ENCODE assay signal across 9 cellular contexts in the genomic region with DNA sequence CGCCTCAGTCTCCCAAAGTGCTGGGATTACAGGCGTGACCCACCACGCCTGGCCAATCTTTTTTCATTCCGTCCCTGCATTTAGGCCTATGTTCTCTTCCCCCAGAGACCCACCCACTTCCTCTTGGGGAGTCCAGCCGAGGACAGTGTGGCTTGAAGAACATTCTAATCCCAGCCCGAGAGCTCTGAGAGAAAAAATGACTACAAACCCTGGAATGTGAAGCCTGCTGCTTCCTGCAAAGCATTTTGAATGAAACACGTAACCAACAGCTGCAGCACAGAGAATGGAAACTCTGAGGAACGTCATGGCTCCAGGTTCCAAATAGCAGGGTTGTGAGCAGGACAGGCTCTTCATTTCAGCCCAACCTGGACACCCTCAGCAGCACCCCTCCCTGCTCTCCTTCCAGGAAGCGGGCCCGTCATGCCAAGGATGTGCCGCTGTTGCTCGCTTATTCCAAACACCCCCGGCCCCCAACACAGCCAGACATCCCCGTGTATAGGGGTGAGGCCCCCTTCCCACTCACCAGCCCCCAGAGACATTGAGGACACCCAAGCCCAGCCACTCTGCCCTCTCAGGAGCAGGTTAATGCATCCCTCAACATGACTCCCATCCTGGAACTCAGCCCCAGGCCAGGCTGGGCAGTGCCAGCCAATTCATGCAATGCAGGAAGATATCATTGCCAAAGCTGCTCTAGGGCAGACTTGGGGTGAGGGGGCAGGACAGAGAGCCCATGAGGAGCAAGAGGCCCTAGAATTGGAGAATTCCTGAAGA.
DNase-seq lines count a peak whose midpoint lies in the region; ATAC-seq, FAIRE-seq and TF ChIP-seq lines count a peak whose summit lies in the region.
"Had no signal": no experiment of that assay in that cellular context is flagged by ENCODE, and none has a peak within 500 bp of the region (broad histone marks: within the 10 kb centered on the region; RNA-seq: fewer than 3 reads in every experiment).

No MANE protein-coding gene starts in this region.

- TF ChIP-seq POLR2A in H1 (IDR thresholded peaks at IDR 0.05; ENCODE audit: control extremely low read depth in 1 of 2, low read depth in 2 of 2, low read length in 2 of 2) = no peak

- H3K27ac ChIP-seq in H1 (ENCODE audit: low read depth, low read length) = no peak overlapping the region
- peak overlapping the region; percentile 88 for H3K27ac ChIP-seq in upper lobe of right lung

- H3K4me3 ChIP-seq in H1 (ENCODE audit: extremely low read depth in 1 of 4, insufficient read depth in 2 of 4, low read depth in 3 of 4, low read length in 4 of 4) (no peak overlapping the region), upper lobe of right lung (no peak overlapping the region)

- peak in 1 of 2 experiments; percentile 19 for DNase-seq in H1 (ENCODE audit: low read depth in 1 of 2, low spot score in 2 of 2)
- DNase-seq in medulla oblongata (ENCODE audit: extremely low spot score) = peak; percentile 74
- no peak for DNase-seq in upper lobe of right lung
- DNase-seq in NCI-H1694 treated with DMSO at 0.1 percent for 48 hours (lab: John Stamatoyannopoulos, UW) = no peak
- no peak for DNase-seq in NCI-H446 treated with DMSO at 0.1 percent for 48 hours (lab: John Stamatoyannopoulos, UW)
- no peak for DNase-seq in NCI-H524 (lab: John Stamatoyannopoulos, UW)
- DNase-seq: activated T-cell treated with anti-CD3 and anti-CD28 coated beads for 4 hours had no signal

- POLR2A ChIA-PET in H1 (lab: Charles Lee; ENCODE audit: partially characterized antibody) = interaction anchor here (1.1 to 1.5 kb wide), 2 partner anchors 14 to 45 kb away, joined by 3 to 4 read pairs; no protein-coding TSS in a partner anchor

- H3K4me2 ChIP-seq in H1 (ENCODE audit: insufficient read depth in 1 of 2, low read depth in 2 of 2, low read length in 2 of 2) = no peak overlapping the region; a peak in 1 of 4 replicates

- no peak overlapping the region for H3K18ac ChIP-seq in H1 (ENCODE audit: extremely low read depth, low read length)

- no peaks in the 10 kb centered on the region for H3K36me3 ChIP-seq in H1 (ENCODE audit: control insufficient read depth in 2 of 4, insufficient read depth in 4 of 4, low read length in 3 of 4)
- no peaks in the 10 kb centered on the region for H3K36me3 ChIP-seq in upper lobe of right lung

- H2AK5ac ChIP-seq in H1 (ENCODE audit: low read depth, low read length) = no peak overlapping the region

- intact Hi-C loops in upper lobe of right lung (cut with DNase I) = no loop called here

- peak overlapping the region; percentile 40; the same call in 1 of the 2 replicates for H2BK12ac ChIP-seq in H1 (ENCODE audit: low read depth, low read length)

- H3K4me1 ChIP-seq in H1 (replicated peaks in 1 of 4; ENCODE audit: control insufficient read depth in 3 of 4, insufficient read depth in 4 of 4, low read length in 3 of 4) = peaks cover 0 to 16% (median 8%) of the 10 kb centered on the region in 4 experiments; a peak in 5 of 7 replicates
- H3K4me1 ChIP-seq in upper lobe of right lung = peaks cover 59% of the 10 kb centered on the region

- H3K56ac ChIP-seq in H1 (replicated peaks; ENCODE audit: insufficient read length, low read depth, low read length) = no peak overlapping the region

- no peaks in the 10 kb centered on the region for H3K79me2 ChIP-seq in H1 (ENCODE audit: control insufficient read depth in 1 of 2, insufficient read depth in 2 of 2, low read length in 2 of 2)

- no peak overlapping the region for H3K23ac ChIP-seq in H1 (ENCODE audit: insufficient read length)

- H3K27me3 ChIP-seq in H1 (replicated peaks in 1 of 4; ENCODE audit: control insufficient read depth in 3 of 4, extremely low read depth in 1 of 4, insufficient read depth in 3 of 4, low read length in 3 of 4) = no peaks in the 10 kb centered on the region
- no peaks in the 10 kb centered on the region for H3K27me3 ChIP-seq in upper lobe of right lung

- no peak overlapping the region for H3K9ac ChIP-seq in H1 (replicated peaks in 1 of 4; ENCODE audit: extremely low read depth in 1 of 4, low read depth in 3 of 4, low read length in 3 of 4)

- no peak overlapping the region for H2AFZ ChIP-seq in H1 (ENCODE audit: low read length)

- TF ChIP-seq RAD21 in Ishikawa (IDR thresholded peaks at IDR 0.05; ENCODE audit: low read depth) = peak; percentile 36; the same call in 1 of the 2 replicates
- no peak for TF ChIP-seq RAD21 in H1 (IDR thresholded peaks at IDR 0.05 in 1 of 2, conservative IDR thresholded peaks at IDR 0.05 in 1 of 2; ENCODE audit: low read depth in 2 of 2, low read length in 2 of 2)

- no peaks in the 10 kb centered on the region for H3K23me2 ChIP-seq in H1 (ENCODE audit: low read depth, low read length)

- no peaks in the 10 kb centered on the region for H3K79me1 ChIP-seq in H1 (ENCODE audit: low read depth, low read length)

- H4K5ac ChIP-seq in H1 (ENCODE audit: insufficient read length, low read depth, low read length) = no peak overlapping the region

- no peak overlapping the region for H4K91ac ChIP-seq in H1 (replicated peaks; ENCODE audit: insufficient read length, low read length)

- H4K20me1 ChIP-seq in H1 (replicated peaks in 1 of 2; ENCODE audit: control insufficient read depth in 1 of 2, insufficient read depth in 2 of 2, low read length in 2 of 2) = no peaks in the 10 kb centered on the region

- no peak overlapping the region for H2BK15ac ChIP-seq in H1 (ENCODE audit: low read length)

- H3K9me3 ChIP-seq in H1 (ENCODE audit: insufficient read depth in 2 of 2, low read depth in 1 of 2, low read length in 1 of 2) (peaks cover 0 to 9% of the 10 kb centered on the region in 2 experiments; a peak in 2 of 4 replicates), upper lobe of right lung (peaks cover 5% of the 10 kb centered on the region)

- H2BK120ac ChIP-seq in H1 (replicated peaks; ENCODE audit: low read depth, low read length) = no peak overlapping the region

- H3K4ac ChIP-seq in H1 (replicated peaks; ENCODE audit: insufficient read length, low read depth, low read length) = no peak overlapping the region

- H2BK20ac ChIP-seq in H1 (ENCODE audit: low read length) = 0 out of 2 replicates have a peak overlapping the region, but pooled peaks have one; percentile 25

- 91% methylated on average over 13 of the region's 14 CpGs; no CpG with 5 or more reads in 1 of the 2 experiments for WGBS in H1 (ENCODE audit: extremely low coverage in 1 of 2, insufficient coverage in 1 of 2, insufficient read length in 1 of 2, insufficient replicate concordance in 2 of 2, low coverage in 1 of 2, low lambda C conversion rate in 2 of 2, missing lambda C conversion rate in 1 of 2), 2 experiments

- FAIRE-seq in H1 (lab: Jason Lieb, UNC) = no peak

- TF ChIP-seq EP300 in Ishikawa (IDR thresholded peaks at IDR 0.05; ENCODE audit: borderline replicate concordance) (peak; percentile 88; the same call in 1 of the 2 replicates), H1 (IDR thresholded peaks at IDR 0.05; ENCODE audit: borderline replicate concordance in 1 of 2, low read depth in 2 of 2, low read length in 2 of 2) (no peak)

- no peak overlapping the region for H4K8ac ChIP-seq in H1 (ENCODE audit: extremely low read depth, insufficient read depth, low read length)

- H3K14ac ChIP-seq in H1 (ENCODE audit: insufficient read length) = no peak overlapping the region

- H2BK5ac ChIP-seq in H1 (ENCODE audit: low read depth, low read length) = no peak overlapping the region

- CTCF ChIA-PET in H1 (lab: Charles Lee; ENCODE audit: partially characterized antibody) = no interaction called here

- ATAC-seq in upper lobe of right lung (peak; percentile 79), HG02938 (IDR thresholded peaks at IDR 0.05; ENCODE audit: unreplicated experiment) (no peak)

- no peak for TF ChIP-seq CTCF in H1 (IDR thresholded peaks at IDR 0.05; ENCODE audit: control extremely low read depth in 1 of 3, insufficient read depth in 1 of 3, low read depth in 1 of 3, low read length in 3 of 3)
- TF ChIP-seq CTCF in upper lobe of right lung (IDR thresholded peaks at IDR 0.05) = no peak

TF ChIP-seq in Ishikawa, 13 proteins besides CTCF, POLR2A, EP300 and RAD21 (continues in another document):
- TF ChIP-seq CREB1 (IDR thresholded peaks at IDR 0.05; ENCODE audit: low read depth) (peak; percentile 46; the same call in 1 of the 2 replicates), YY1 (IDR thresholded peaks at IDR 0.05; ENCODE audit: low read depth) (no peak), TEAD4 (IDR thresholded peaks at IDR 0.05) (peak; percentile 91)

TF ChIP-seq in H1, 55 proteins besides CTCF, POLR2A, EP300 and RAD21:
- TF ChIP-seq ZNF274 (IDR thresholded peaks at IDR 0.05; ENCODE audit: borderline replicate concordance, extremely low read depth, low read length) = no peak
- no peak for TF ChIP-seq SIRT6 (IDR thresholded peaks at IDR 0.05; ENCODE audit: low read length)
- peak; percentile 68 for TF ChIP-seq TEAD4 (IDR thresholded peaks at IDR 0.05; ENCODE audit: low read depth, low read length)
- no peak for TF ChIP-seq CBX5 (IDR thresholded peaks at IDR 0.05; ENCODE audit: low read depth, low read length)
